ENCODE assay signal across 18 cellular contexts in the genomic region with DNA sequence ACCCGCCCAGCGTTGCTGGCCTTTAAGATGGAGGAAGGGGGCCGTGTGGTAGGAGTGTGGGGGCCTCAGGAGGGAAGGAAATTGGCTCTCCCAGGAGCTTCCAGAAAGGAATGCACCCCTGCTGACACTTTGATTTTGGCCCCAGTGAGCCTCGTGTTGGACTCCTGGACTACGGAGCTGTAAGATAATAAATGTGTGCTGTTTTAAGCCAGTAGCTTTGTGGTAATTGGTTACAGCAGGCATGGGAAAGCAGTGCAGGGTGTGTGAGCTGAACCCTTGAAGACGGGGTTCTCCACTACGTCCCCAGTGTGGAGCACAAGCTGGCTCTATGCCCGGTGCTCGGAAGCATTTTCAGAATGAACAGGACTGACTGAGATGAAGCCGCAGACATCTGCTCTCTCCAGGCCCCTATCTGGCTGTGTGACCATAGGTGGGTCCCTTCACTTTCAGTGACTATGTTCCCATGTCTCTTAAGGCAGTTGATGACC. TPM values are rescaled to one million over a fixed set of nuclear protein-coding genes. Genes with fewer than 3 reads are reported as not detected.
"Had no signal": no experiment of that assay in that cellular context is flagged by ENCODE, and none has a peak within 500 bp of the region (broad histone marks: within the 10 kb centered on the region; RNA-seq: fewer than 3 reads in every experiment).

No MANE protein-coding gene starts in this region.

- H3K27ac Mint-ChIP-seq: activated naive CD4-positive, alpha-beta T cell treated with anti-CD3 and anti-CD28 coated beads, Interleukin-2, amount 50 U/mL, for 24 hours; activated T-cell treated with anti-CD3 and anti-CD28 coated beads, Interleukin-2, amount 50 U/mL, for 72 hours; stimulated activated naive B cell treated with anti-CD40 and anti-IgM and Interleukin-4, amounts not matched to agents 10 μg/mL and 1 μg/mL and 100 μg/mL, for 72 hours had no signal

- H3K4me1 ChIP-seq: adrenal gland, lower lobe of right lung, right lobe of liver had no signal

- H3K4me3 Mint-ChIP-seq: activated naive CD4-positive, alpha-beta T cell treated with anti-CD3 and anti-CD28 coated beads, Interleukin-2, amount 50 U/mL, for 24 hours; activated T-cell treated with anti-CD3 and anti-CD28 coated beads, Interleukin-2, amount 50 U/mL, for 72 hours; stimulated activated naive B cell treated with anti-CD40 and anti-IgM and Interleukin-4, amounts not matched to agents 10 μg/mL and 1 μg/mL and 100 μg/mL, for 72 hours had no signal

- H3K9me3 Mint-ChIP-seq: activated naive CD4-positive, alpha-beta T cell treated with anti-CD3 and anti-CD28 coated beads, Interleukin-2, amount 50 U/mL, for 24 hours; activated T-cell treated with anti-CD3 and anti-CD28 coated beads, Interleukin-2, amount 50 U/mL, for 72 hours; stimulated activated naive B cell treated with anti-CD40 and anti-IgM and Interleukin-4, amounts not matched to agents 10 μg/mL and 1 μg/mL and 100 μg/mL, for 72 hours had no signal

- H3K27me3 ChIP-seq: adrenal gland, dorsolateral prefrontal cortex, ovary, right lobe of liver had no signal

- H3K27ac ChIP-seq: adrenal gland, dorsolateral prefrontal cortex, lower lobe of right lung, ovary, right lobe of liver, thoracic aorta had no signal

- DNase-seq: activated CD4-positive, alpha-beta T cell treated with anti-CD3 and anti-CD28 coated beads, Interleukin-2, amount 50 U/mL, for 4 hours; activated effector memory CD4-positive, alpha-beta T cell treated with anti-CD3 and anti-CD28 coated beads, Interleukin-2, amount 50 U/mL, for 16 hours; activated T-cell treated with anti-CD3 and anti-CD28 coated beads, Interleukin-2, amount 50 U/mL, for 72 hours; adrenal gland; dorsolateral prefrontal cortex; foreskin fibroblast; left cardiac atrium; lower lobe of right lung; midbrain; ovary; stimulated activated CD4-positive, alpha-beta T cell treated with anti-CD3 and anti-CD28 coated beads, Interleukin-4, amount 100 ng/mL, for 4 hours; stimulated activated naive B cell treated with anti-CD40 and anti-IgM and Interleukin-4, amounts not matched to agents 10 μg/mL and 1 μg/mL and 100 μg/mL, for 72 hours; T-helper 2 cell had no signal

- ATAC-seq: activated T-cell treated with anti-CD3 and anti-CD28 coated beads, Interleukin-2, amount 50 U/mL, for 72 hours; left cardiac atrium; stimulated activated naive B cell treated with anti-CD40 and anti-IgM and Interleukin-4, amounts not matched to agents 10 μg/mL and 1 μg/mL and 100 μg/mL, for 72 hours had no signal

- H3K4me1 Mint-ChIP-seq: activated naive CD4-positive, alpha-beta T cell treated with anti-CD3 and anti-CD28 coated beads, Interleukin-2, amount 50 U/mL, for 24 hours had no signal

- H3K4me3 ChIP-seq: adrenal gland, dorsolateral prefrontal cortex, lower lobe of right lung, ovary, right lobe of liver, smooth muscle cell, thoracic aorta had no signal

- H3K36me3 ChIP-seq: adrenal gland, lower lobe of right lung, ovary, right lobe of liver, thoracic aorta had no signal

- H3K4me2 ChIP-seq: smooth muscle cell had no signal

- H3K36me3 Mint-ChIP-seq: activated naive CD4-positive, alpha-beta T cell treated with anti-CD3 and anti-CD28 coated beads, Interleukin-2, amount 50 U/mL, for 24 hours; stimulated activated naive B cell treated with anti-CD40 and anti-IgM and Interleukin-4, amounts not matched to agents 10 μg/mL and 1 μg/mL and 100 μg/mL, for 72 hours had no signal

RNA-seq across cellular contexts. Expression of a gene that starts 22.9 kb away (rescaled TPM):
- total RNA-seq: activated CD8-positive, alpha-beta memory T cell treated with anti-CD3 and anti-CD28 coated beads for 36 hours; activated T-cell treated with anti-CD3 and anti-CD28 coated beads, Interleukin-2, amount 50 U/mL, for 72 hours had no signal
